ENCODE assay signal across 18 cellular contexts in the genomic region with DNA sequence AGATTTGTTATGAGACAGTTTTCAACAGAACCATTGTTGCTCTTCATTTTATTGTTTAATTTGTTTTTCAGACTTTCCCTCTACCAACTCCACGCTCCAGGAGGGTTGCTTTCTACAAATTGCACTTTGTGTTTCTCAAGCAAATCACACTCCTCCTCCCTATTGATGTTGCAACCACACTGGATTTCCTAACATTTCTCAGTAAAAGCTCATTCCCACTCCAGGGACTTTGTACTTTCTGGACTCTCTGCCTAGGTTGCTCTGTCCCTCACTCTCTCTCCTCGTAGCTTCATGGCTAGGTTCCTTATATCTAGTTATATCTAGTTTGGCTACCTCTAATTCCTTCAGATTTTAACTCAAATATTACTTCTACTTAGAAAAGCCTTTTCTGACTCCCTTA. TPM values are rescaled to one million over a fixed set of nuclear protein-coding genes. Genes with fewer than 3 reads are reported as not detected.
A peak's percentile ranks its signal among the peaks of the same experiment; 100 is the strongest.
DNase-seq lines count a peak whose midpoint lies in the region; ATAC-seq, FAIRE-seq and TF ChIP-seq lines count a peak whose summit lies in the region.
"Had no signal": no experiment of that assay in that cellular context is flagged by ENCODE, and none has a peak within 500 bp of the region (broad histone marks: within the 10 kb centered on the region; RNA-seq: fewer than 3 reads in every experiment).

No MANE protein-coding gene starts in this region.

- H3K4me2 ChIP-seq in mammary epithelial cell (ENCODE audit: insufficient read depth, low read depth, low read length) (no peak overlapping the region), K562 (ENCODE audit: insufficient read depth, low read length) (no peak overlapping the region)

- intact Hi-C loops in MCF 10A (cut with micrococcal nuclease) (no loop called here), mammary epithelial cell (cut with micrococcal nuclease) (no loop called here), K562 (cut with micrococcal nuclease) (no loop called here), sciatic nerve (cut with DNase I) (no loop called here)

- H3K9ac ChIP-seq in mammary epithelial cell (ENCODE audit: insufficient read depth, low read length) (no peak overlapping the region), K562 (ENCODE audit: insufficient read depth in 1 of 2, low read depth in 2 of 2, low read length in 2 of 2) (no peak overlapping the region), liver (ENCODE audit: low read depth in 1 of 2, low read length in 2 of 2) (no peak overlapping the region)

- WGBS in mammary epithelial cell (ENCODE audit: low coverage, missing lambda C conversion rate): 71% methylated on average over 2 of the region's 2 CpGs
- WGBS in K562 (ENCODE audit: insufficient coverage, low coverage, missing lambda C conversion rate): 92% methylated on average over 2 of the region's 2 CpGs
- 28% methylated on average over 2 of the region's 2 CpGs for WGBS in liver
- 80% methylated on average over 2 of the region's 2 CpGs for WGBS in suprapubic skin

- CTCF ChIA-PET in MCF 10A (lab: Yijun Ruan, JAX): no interaction called here
- CTCF ChIA-PET in mammary epithelial cell (lab: Charles Lee; ENCODE audit: low non-redundant PET): interaction anchor here (0.7 kb wide), 1 partner anchor 440 kb away, joined by 4 read pairs; no protein-coding TSS in a partner anchor
- CTCF ChIA-PET in K562 (lab: Yijun Ruan, JAX; ENCODE audit: low intra/inter-chr PET ratio): no interaction called here

- DNase-seq in MCF 10A (ENCODE audit: unreplicated experiment): peak; percentile 21
- no peak for DNase-seq in mammary epithelial cell
- DNase-seq in K562 (ENCODE audit: extremely low read depth in 1 of 4, low spot score in 3 of 4): no peak
- no peak for DNase-seq in sciatic nerve (ENCODE audit: low spot score)
- no peak for DNase-seq in suprapubic skin (ENCODE audit: low spot score in 2 of 2)
- DNase-seq in stimulated activated naive CD8-positive, alpha-beta T cell treated with anti-CD3 and anti-CD28 coated beads, Interleukin-15, Interleukin-2, amounts not matched to agents 100 U/mL and 50 U/mL, for 24 hours: no peak
- DNase-seq: ACHN; C1 segment of cervical spinal cord; CD4-positive, alpha-beta T cell; DMS79 treated with DMSO at 0.1 percent for 48 hours; GDM1; GOT3 had no signal

- TF ChIP-seq EP300 in K562 (IDR thresholded peaks at IDR 0.05; ENCODE audit: low read length) (no peak), suprapubic skin (IDR thresholded peaks at IDR 0.05) (no peak)

- H3K27me3 Mint-ChIP-seq in MCF 10A (ENCODE audit: insufficient read depth, unreplicated experiment): peaks cover 17% of the 10 kb centered on the region
- H3K27me3 Mint-ChIP-seq: CD4-positive, alpha-beta T cell; IgD-negative memory B cell had no signal

- no peak overlapping the region for H3K27ac Mint-ChIP-seq in MCF 10A (ENCODE audit: low read depth, unreplicated experiment)
- H3K27ac Mint-ChIP-seq: CD4-positive, alpha-beta T cell; IgD-negative memory B cell had no signal

- H3K4me3 ChIP-seq in mammary epithelial cell (replicated peaks in 1 of 3; ENCODE audit: insufficient read depth in 1 of 3, low read depth in 2 of 3, low read length in 3 of 3): no peak overlapping the region
- H3K4me3 ChIP-seq in K562: no peak overlapping the region
- H3K4me3 ChIP-seq in liver (ENCODE audit: low read depth in 1 of 3, low read length in 3 of 3): no peak overlapping the region
- no peak overlapping the region for H3K4me3 ChIP-seq in suprapubic skin
- H3K4me3 ChIP-seq: HAP-1 had no signal

- BruUV-seq in MCF 10A (replicated peaks; lab: Mats Ljungman, UMichigan) (no TSS peak), mammary epithelial cell (replicated peaks; lab: Mats Ljungman, UMichigan) (no TSS peak), K562 (replicated peaks; lab: Mats Ljungman, UMichigan) (no TSS peak)

- no peak overlapping the region for H3K27ac ChIP-seq in mammary epithelial cell (ENCODE audit: insufficient read depth, low read depth, low read length)
- H3K27ac ChIP-seq in K562 (ENCODE audit: extremely low read depth, low read depth, low read length): no peak overlapping the region
- peak overlapping the region in 1 of 2 donors; percentile 31 for H3K27ac ChIP-seq in liver (ENCODE audit: low read depth in 1 of 2, low read length in 2 of 2)
- H3K27ac ChIP-seq in suprapubic skin: no peak overlapping the region
- H3K27ac ChIP-seq: 22Rv1 had no signal

- no peak for TF ChIP-seq CTCF in MCF 10A (IDR thresholded peaks at IDR 0.05; ENCODE audit: unreplicated experiment)
- no peak for TF ChIP-seq CTCF in mammary epithelial cell (conservative IDR thresholded peaks at IDR 0.05 in 1 of 2, IDR thresholded peaks at IDR 0.05 in 1 of 2; ENCODE audit: extremely low read depth in 1 of 2, insufficient read depth in 1 of 2, low read depth in 1 of 2, low read length in 2 of 2)
- TF ChIP-seq CTCF in K562 (IDR thresholded peaks at IDR 0.05 in 2 of 3, conservative IDR thresholded peaks at IDR 0.05 in 1 of 3; ENCODE audit: insufficient read depth in 2 of 3, low read depth in 1 of 3, low read length in 3 of 3): no peak
- no peak for TF ChIP-seq CTCF in liver (IDR thresholded peaks at IDR 0.05; ENCODE audit: low read depth, low read length, missing input control)
- no peak for TF ChIP-seq CTCF in suprapubic skin (IDR thresholded peaks at IDR 0.05)

- TF ChIP-seq RAD21 in K562 (CRISPR knock-in tag; conservative IDR thresholded peaks at IDR 0.05 in 1 of 2, IDR thresholded peaks at IDR 0.05 in 1 of 2) (no peak), liver (IDR thresholded peaks at IDR 0.05) (peak; percentile 47)

- H4K20me1 ChIP-seq in mammary epithelial cell (ENCODE audit: insufficient read depth, low read length) (no peaks in the 10 kb centered on the region), K562 (replicated peaks; ENCODE audit: control insufficient read depth, insufficient read depth, low read length) (no peaks in the 10 kb centered on the region)

- ATAC-seq in K562: no peak
- peak; percentile 17 for ATAC-seq in sciatic nerve
- no peak for ATAC-seq in stimulated activated naive CD8-positive, alpha-beta T cell treated with anti-CD3 and anti-CD28 coated beads, Interleukin-15, Interleukin-2, amounts not matched to agents 100 U/mL and 50 U/mL, for 24 hours
- ATAC-seq in HG02623 (IDR thresholded peaks at IDR 0.05; ENCODE audit: unreplicated experiment): no peak

- H3K4me3 Mint-ChIP-seq in MCF 10A (ENCODE audit: unreplicated experiment): no peak overlapping the region
- H3K4me3 Mint-ChIP-seq: CD4-positive, alpha-beta T cell; IgD-negative memory B cell had no signal

- no peaks in the 10 kb centered on the region for H3K36me3 ChIP-seq in mammary epithelial cell (ENCODE audit: insufficient read depth, low read length)
- no peaks in the 10 kb centered on the region; the same call in 2 of the 3 replicates for H3K36me3 ChIP-seq in K562 (ENCODE audit: control insufficient read depth, insufficient read depth, low read length)
- H3K36me3 ChIP-seq in liver (ENCODE audit: control insufficient read depth in 4 of 4, insufficient read depth in 3 of 4, low read depth in 1 of 4, low read length in 3 of 4): no peaks in the 10 kb centered on the region
- H3K36me3 ChIP-seq in suprapubic skin: no peaks in the 10 kb centered on the region
- H3K36me3 ChIP-seq: HAP-1 had no signal

- no peaks in the 10 kb centered on the region for H3K9me1 ChIP-seq in K562 (ENCODE audit: control insufficient read depth, insufficient read depth, low read length)

- H3K27me3 ChIP-seq in mammary epithelial cell (ENCODE audit: insufficient read depth, low read length): no peaks in the 10 kb centered on the region
- no peaks in the 10 kb centered on the region for H3K27me3 ChIP-seq in K562 (ENCODE audit: control insufficient read depth in 2 of 2, insufficient read depth in 2 of 2, low read length in 2 of 2)
- no peaks in the 10 kb centered on the region for H3K27me3 ChIP-seq in liver (ENCODE audit: control insufficient read depth in 4 of 4, insufficient read depth in 4 of 4, low read length in 3 of 4)
- H3K27me3 ChIP-seq in suprapubic skin: no peaks in the 10 kb centered on the region

- FAIRE-seq in K562 (lab: Jason Lieb, UNC): no peak
- FAIRE-seq: GM12892 had no signal

- no peak for TF ChIP-seq POLR2A in K562 (conservative IDR thresholded peaks at IDR 0.05)
- no peak for TF ChIP-seq POLR2A in suprapubic skin (IDR thresholded peaks at IDR 0.05)

- no peaks in the 10 kb centered on the region for H3K9me3 ChIP-seq in mammary epithelial cell (replicated peaks; ENCODE audit: insufficient read depth, low read length)
- H3K9me3 ChIP-seq in K562 (replicated peaks; ENCODE audit: control insufficient read depth, insufficient read depth, low read depth, low read length): no peaks in the 10 kb centered on the region; the same call in 1 of the 2 replicates
- no peaks in the 10 kb centered on the region for H3K9me3 ChIP-seq in liver (ENCODE audit: control insufficient read depth in 4 of 4, low read length in 3 of 4)
- no peaks in the 10 kb centered on the region for H3K9me3 ChIP-seq in suprapubic skin
- H3K9me3 ChIP-seq: HAP-1 had no signal

- POLR2A ChIA-PET in MCF 10A (lab: Yijun Ruan, JAX) (interaction anchor here (0.6 kb wide), 1 partner anchor 14 kb away, joined by 6 read pairs; no protein-coding TSS in a partner anchor), K562 (lab: Yijun Ruan, JAX) (interaction anchor here (0.7 to 1.3 kb wide), 2 partner anchors 16 to 120 kb away, joined by 4 to 5 read pairs; no protein-coding TSS in a partner anchor)

- dilution Hi-C loops in mammary epithelial cell (cut with HindIII; ENCODE audit: low sequenced_read_pairs): no loop called here

- no peaks in the 10 kb centered on the region for H3K9me3 Mint-ChIP-seq in MCF 10A (ENCODE audit: unreplicated experiment)
- H3K9me3 Mint-ChIP-seq: IgD-negative memory B cell had no signal

- H3K36me3 Mint-ChIP-seq in MCF 10A (ENCODE audit: insufficient read depth, unreplicated experiment): no peaks in the 10 kb centered on the region
- H3K36me3 Mint-ChIP-seq: IgD-negative memory B cell had no signal

- in situ Hi-C loops in mammary epithelial cell (cut with MboI; ENCODE audit: low sequenced_read_pairs in 2 of 2): no loop called here
- in situ Hi-C loops in K562 (cut with MboI): no loop called here

- H3K4me1 Mint-ChIP-seq in MCF 10A (ENCODE audit: insufficient read depth, unreplicated experiment): no peaks in the 10 kb centered on the region
- H3K4me1 Mint-ChIP-seq: IgD-negative memory B cell had no signal

- H3K79me2 ChIP-seq in mammary epithelial cell (ENCODE audit: insufficient read depth, low read length) (no peaks in the 10 kb centered on the region), K562 (ENCODE audit: control insufficient read depth, insufficient read depth, low read length) (no peaks in the 10 kb centered on the region)

- H3K4me1 ChIP-seq in mammary epithelial cell (ENCODE audit: insufficient read depth, low read length) (no peaks in the 10 kb centered on the region), K562 (replicated peaks in 1 of 2; ENCODE audit: control insufficient read depth in 2 of 2, insufficient read depth in 2 of 2, low read length in 2 of 2) (peaks cover 0 to 11% of the 10 kb centered on the region in 2 experiments; a peak in 3 of 5 replicates), liver (ENCODE audit: control insufficient read depth in 4 of 4, insufficient read depth in 4 of 4, low read length in 3 of 4) (peaks cover 0 to 21% (median 15%) of the 10 kb centered on the region in 4 donors), suprapubic skin (no peaks in the 10 kb centered on the region)
- H3K4me1 ChIP-seq: HAP-1 had no signal

- H2AFZ ChIP-seq in mammary epithelial cell (ENCODE audit: low read depth, low read length): no peak overlapping the region
- peak overlapping the region; percentile 1; the same call in 1 of the 2 replicates for H2AFZ ChIP-seq in K562 (ENCODE audit: low read depth, low read length)

RNA-seq across cellular contexts. Expression of a gene that starts 20.3 kb away (rescaled TPM):
- total RNA-seq in MCF 10A (2022) (not detected in 2 replicates), mammary epithelial cell (not detected), K562 (2014; rRNA removed) (not detected in 2 replicates), K562 (2014; rRNA removed; fragmentation: Illumina TruSeq; extraction: Trizol) (not detected in 2 replicates), K562 (2015; rRNA removed; fragmentation: Illumina TruSeq; extraction: Trizol) (not detected in 2 replicates), K562 (2021) (not detected in 2 replicates), liver (not detected), sciatic nerve (not detected), suprapubic skin (not detected)
- polyA plus RNA-seq in mammary epithelial cell (not detected), K562 (2011; rRNA removed) (not detected in 2 replicates), K562 (2014; fragmentation: Illumina TruSeq; extraction: Trizol) (not detected in 2 replicates), K562 (2014; fragmentation: Nextera tagmentation; extraction: Ambion mirVana) (not detected), K562 (2014; rRNA removed) (not detected in 2 replicates), liver (not detected)
- polyA minus RNA-seq in mammary epithelial cell: not detected
- total RNA-seq in K562 (2011; cell fraction: chromatin; rRNA removed; ENCODE audit: low replicate concordance): not detected in 2 replicates
- not detected in 2 replicates for total RNA-seq in K562 (2011; cell fraction: nucleolus; rRNA removed)
- total RNA-seq in K562 (2011; cell fraction: nucleoplasm; rRNA removed): not detected in 2 replicates
- not detected in 2 replicates for polyA plus RNA-seq in K562 (2011; cell fraction: cytosol; rRNA removed)
- polyA plus RNA-seq in K562 (2011; cell fraction: nucleus; rRNA removed): not detected in 2 replicates
- polyA plus RNA-seq in K562 (2012): not detected in 2 replicates
- polyA minus RNA-seq in K562 (2011; rRNA and poly(A)+ RNA removed): 0.12 TPM in 1 of 2 replicates, not detected in the other
- not detected in 2 replicates for polyA minus RNA-seq in K562 (2011; cell fraction: cytosol; rRNA and poly(A)+ RNA removed)
- polyA minus RNA-seq in K562 (2011; cell fraction: nucleus; rRNA and poly(A)+ RNA removed): not detected in 2 replicates
- total RNA-seq: CD4-positive, alpha-beta T cell had no signal
- polyA plus RNA-seq: IgD-negative memory B cell had no signal

RNA-seq across cellular contexts. Expression of a gene that starts 22.6 kb away (rescaled TPM):
- total RNA-seq in MCF 10A (2022): not detected in 2 replicates
- total RNA-seq in mammary epithelial cell: not detected
- not detected for polyA plus RNA-seq in mammary epithelial cell
- not detected for polyA minus RNA-seq in mammary epithelial cell
- 0.84 TPM in 1 of 2 replicates, not detected in the other for total RNA-seq in K562 (2011; cell fraction: chromatin; rRNA removed; ENCODE audit: low replicate concordance)
- 0.83 and 1.1 TPM in 2 replicates for total RNA-seq in K562 (2011; cell fraction: nucleolus; rRNA removed)
- total RNA-seq in K562 (2011; cell fraction: nucleoplasm; rRNA removed): 2.6 and 2.7 TPM in 2 replicates
- total RNA-seq in K562 (2014; rRNA removed): 0.29 and 0.36 TPM in 2 replicates
- 0.58 and 0.77 TPM in 2 replicates for total RNA-seq in K562 (2014; rRNA removed; fragmentation: Illumina TruSeq; extraction: Trizol)
- total RNA-seq in K562 (2015; rRNA removed; fragmentation: Illumina TruSeq; extraction: Trizol): 1.8 and 2.0 TPM in 2 replicates
- total RNA-seq in K562 (2021): 0.29 and 0.31 TPM in 2 replicates
- polyA plus RNA-seq in K562 (2011; rRNA removed): 0.55 and 0.79 TPM in 2 replicates
- 0.24 and 0.35 TPM in 2 replicates for polyA plus RNA-seq in K562 (2011; cell fraction: cytosol; rRNA removed)
- 0.10 and 0.41 TPM in 2 replicates for polyA plus RNA-seq in K562 (2011; cell fraction: nucleus; rRNA removed)
- 0.81 and 0.90 TPM in 2 replicates for polyA plus RNA-seq in K562 (2012)
- polyA plus RNA-seq in K562 (2014; fragmentation: Illumina TruSeq; extraction: Trizol): 0.64 and 0.94 TPM in 2 replicates
- polyA plus RNA-seq in K562 (2014; fragmentation: Nextera tagmentation; extraction: Ambion mirVana): under 1 TPM; 0.39 to 0.73 TPM
- 0.21 and 0.23 TPM in 2 replicates for polyA plus RNA-seq in K562 (2014; rRNA removed)
- polyA minus RNA-seq in K562 (2011; rRNA and poly(A)+ RNA removed): 0.84 and 1.7 TPM in 2 replicates
- not detected in 2 replicates for polyA minus RNA-seq in K562 (2011; cell fraction: cytosol; rRNA and poly(A)+ RNA removed)
- 0.13 TPM in 1 of 2 replicates, not detected in the other for polyA minus RNA-seq in K562 (2011; cell fraction: nucleus; rRNA and poly(A)+ RNA removed)
- 1 to 10 TPM in 1 of 2 donors, under 1 TPM in 1; 0.08 to 1.1 TPM for total RNA-seq in liver
- under 1 TPM in 1 of 2 donors, not detected in 1; 0.33 TPM for polyA plus RNA-seq in liver
- total RNA-seq in sciatic nerve: 1.1 TPM
- total RNA-seq in suprapubic skin: 10 to 100 TPM in 2 of 4 donors, 1 to 10 TPM in 2; 5.1 to 22.7 (median 12.0) TPM
- total RNA-seq: CD4-positive, alpha-beta T cell had no signal
- polyA plus RNA-seq: IgD-negative memory B cell had no signal

RNA-seq across cellular contexts. Expression of a gene that starts 53.4 kb away (rescaled TPM):
- total RNA-seq in MCF 10A (2022): not detected in 2 replicates
- not detected for total RNA-seq in mammary epithelial cell
- polyA plus RNA-seq in mammary epithelial cell: not detected
- not detected for polyA minus RNA-seq in mammary epithelial cell
- not detected in 2 replicates for total RNA-seq in K562 (2011; cell fraction: chromatin; rRNA removed; ENCODE audit: low replicate concordance)
- not detected in 2 replicates for total RNA-seq in K562 (2011; cell fraction: nucleolus; rRNA removed)
- total RNA-seq in K562 (2011; cell fraction: nucleoplasm; rRNA removed): not detected in 2 replicates
- total RNA-seq in K562 (2014; rRNA removed): not detected in 2 replicates
- 0.13 TPM in 1 of 2 replicates, not detected in the other for total RNA-seq in K562 (2014; rRNA removed; fragmentation: Illumina TruSeq; extraction: Trizol)
- not detected in 2 replicates for total RNA-seq in K562 (2015; rRNA removed; fragmentation: Illumina TruSeq; extraction: Trizol)
- not detected in 2 replicates for total RNA-seq in K562 (2021)
- polyA plus RNA-seq in K562 (2011; rRNA removed): 0.07 TPM in 1 of 2 replicates, not detected in the other
- polyA plus RNA-seq in K562 (2011; cell fraction: cytosol; rRNA removed): not detected in 2 replicates
- polyA plus RNA-seq in K562 (2011; cell fraction: nucleus; rRNA removed): not detected in 2 replicates
- not detected in 2 replicates for polyA plus RNA-seq in K562 (2012)
- polyA plus RNA-seq in K562 (2014; fragmentation: Illumina TruSeq; extraction: Trizol): 0.15 TPM in 1 of 2 replicates, not detected in the other
- not detected for polyA plus RNA-seq in K562 (2014; fragmentation: Nextera tagmentation; extraction: Ambion mirVana)
- polyA plus RNA-seq in K562 (2014; rRNA removed): not detected in 2 replicates
- not detected in 2 replicates for polyA minus RNA-seq in K562 (2011; rRNA and poly(A)+ RNA removed)
- not detected in 2 replicates for polyA minus RNA-seq in K562 (2011; cell fraction: cytosol; rRNA and poly(A)+ RNA removed)
- polyA minus RNA-seq in K562 (2011; cell fraction: nucleus; rRNA and poly(A)+ RNA removed): not detected in 2 replicates
- under 1 TPM in 1 of 2 donors, not detected in 1; 0.28 TPM for total RNA-seq in liver
- not detected for polyA plus RNA-seq in liver
- not detected for total RNA-seq in sciatic nerve
- total RNA-seq in suprapubic skin: under 1 TPM in 1 of 4 donors, not detected in 3; 0.59 TPM
- total RNA-seq: CD4-positive, alpha-beta T cell had no signal
- polyA plus RNA-seq: IgD-negative memory B cell had no signal
